Comparison of ENCODE assay signal across 16 cellular contexts in genomic region chr12:83198291-83198690, GRCh38.
"Had no signal": no experiment of that assay in that cellular context is flagged by ENCODE, and none has a peak within 500 bp of the region (broad histone marks: within the 10 kb centered on the region; RNA-seq: fewer than 3 reads in every experiment).

No MANE protein-coding gene starts in this region.

- ATAC-seq: activated T-cell treated with anti-CD3 and anti-CD28 coated beads, Interleukin-2, amount 50 U/mL, for 72 hours; body of pancreas; foreskin keratinocyte; right lobe of liver; stimulated activated memory B cell treated with anti-CD40 and anti-IgM and Interleukin-4, amounts not matched to agents 10 μg/mL and 1 μg/mL and 100 μg/mL, for 72 hours had no signal

- H3K36me3 ChIP-seq: neutrophil, right lobe of liver, transverse colon had no signal

- H3K36me3 Mint-ChIP-seq: activated naive CD4-positive, alpha-beta T cell treated with anti-CD3 and anti-CD28 coated beads, Interleukin-2, amount 10 ng/mL, durations not matched to agents 7 days and 5 days; naive B cell; stimulated activated memory B cell treated with anti-CD40 and anti-IgM and Interleukin-4, amounts not matched to agents 10 μg/mL and 1 μg/mL and 100 μg/mL, for 72 hours had no signal

- H3K27ac Mint-ChIP-seq: activated CD4-positive, alpha-beta memory T cell treated with anti-CD3 and anti-CD28 coated beads, Interleukin-2, amount 10 ng/mL, durations not matched to agents 7 days and 5 days; activated naive CD4-positive, alpha-beta T cell treated with anti-CD3 and anti-CD28 coated beads, Interleukin-2, amount 10 ng/mL, durations not matched to agents 7 days and 5 days; activated T-cell treated with anti-CD3 and anti-CD28 coated beads, Interleukin-2, amount 50 U/mL, for 72 hours; naive B cell; stimulated activated memory B cell treated with anti-CD40 and anti-IgM and Interleukin-4, amounts not matched to agents 10 μg/mL and 1 μg/mL and 100 μg/mL, for 72 hours; T-helper 1 cell treated with Interleukin-12 subunit alpha and Interleukin-12 subunit beta and Interleukin-4 antibody, amounts not matched to agents 30 μg/mL and 1 μg/mL, for 36 hours had no signal

- H3K27ac ChIP-seq: body of pancreas, foreskin keratinocyte, neutrophil, right lobe of liver, skin epidermis, transverse colon had no signal

- DNase-seq: activated CD4-positive, alpha-beta memory T cell treated with anti-CD3 and anti-CD28 coated beads, Interleukin-2, amount 10 ng/mL, durations not matched to agents 7 days and 5 days; activated CD4-positive, alpha-beta T cell treated with anti-CD3 and anti-CD28 coated beads for 48 hours; activated effector memory CD4-positive, alpha-beta T cell treated with anti-CD3 and anti-CD28 coated beads, Interleukin-2, amount 50 U/mL, for 16 hours; activated naive CD4-positive, alpha-beta T cell treated with anti-CD3 and anti-CD28 coated beads, Interleukin-2, amount 10 ng/mL, durations not matched to agents 7 days and 5 days; activated T-cell treated with anti-CD3 and anti-CD28 coated beads, Interleukin-2, amount 50 U/mL, for 72 hours; body of pancreas; effector CD8-positive, alpha-beta T cell; foreskin keratinocyte; naive B cell; right lobe of liver; T1000; transverse colon had no signal

- H3K27me3 ChIP-seq: body of pancreas, foreskin keratinocyte, neutrophil, right lobe of liver, transverse colon had no signal

- H3K4me1 ChIP-seq: body of pancreas, foreskin keratinocyte, right lobe of liver, transverse colon had no signal

- H3K27me3 Mint-ChIP-seq: activated CD4-positive, alpha-beta memory T cell treated with anti-CD3 and anti-CD28 coated beads, Interleukin-2, amount 10 ng/mL, durations not matched to agents 7 days and 5 days; activated naive CD4-positive, alpha-beta T cell treated with anti-CD3 and anti-CD28 coated beads, Interleukin-2, amount 10 ng/mL, durations not matched to agents 7 days and 5 days; naive B cell; stimulated activated memory B cell treated with anti-CD40 and anti-IgM and Interleukin-4, amounts not matched to agents 10 μg/mL and 1 μg/mL and 100 μg/mL, for 72 hours had no signal

- H3K4me1 Mint-ChIP-seq: activated CD4-positive, alpha-beta memory T cell treated with anti-CD3 and anti-CD28 coated beads, Interleukin-2, amount 10 ng/mL, durations not matched to agents 7 days and 5 days; activated naive CD4-positive, alpha-beta T cell treated with anti-CD3 and anti-CD28 coated beads, Interleukin-2, amount 10 ng/mL, durations not matched to agents 7 days and 5 days; naive B cell; stimulated activated memory B cell treated with anti-CD40 and anti-IgM and Interleukin-4, amounts not matched to agents 10 μg/mL and 1 μg/mL and 100 μg/mL, for 72 hours had no signal

- H3K9me3 Mint-ChIP-seq: activated CD4-positive, alpha-beta memory T cell treated with anti-CD3 and anti-CD28 coated beads, Interleukin-2, amount 10 ng/mL, durations not matched to agents 7 days and 5 days; activated naive CD4-positive, alpha-beta T cell treated with anti-CD3 and anti-CD28 coated beads, Interleukin-2, amount 10 ng/mL, durations not matched to agents 7 days and 5 days; T-helper 1 cell treated with Interleukin-12 subunit alpha and Interleukin-12 subunit beta and Interleukin-4 antibody, amounts not matched to agents 30 μg/mL and 1 μg/mL, for 36 hours had no signal

- H3K4me3 Mint-ChIP-seq: activated CD4-positive, alpha-beta memory T cell treated with anti-CD3 and anti-CD28 coated beads, Interleukin-2, amount 10 ng/mL, durations not matched to agents 7 days and 5 days; activated naive CD4-positive, alpha-beta T cell treated with anti-CD3 and anti-CD28 coated beads, Interleukin-2, amount 10 ng/mL, durations not matched to agents 7 days and 5 days; activated T-cell treated with anti-CD3 and anti-CD28 coated beads, Interleukin-2, amount 50 U/mL, for 72 hours; naive B cell; stimulated activated memory B cell treated with anti-CD40 and anti-IgM and Interleukin-4, amounts not matched to agents 10 μg/mL and 1 μg/mL and 100 μg/mL, for 72 hours; T-helper 1 cell treated with Interleukin-12 subunit alpha and Interleukin-12 subunit beta and Interleukin-4 antibody, amounts not matched to agents 30 μg/mL and 1 μg/mL, for 36 hours had no signal

- H3K9me3 ChIP-seq: body of pancreas, neutrophil, right lobe of liver, transverse colon had no signal

- H3K4me3 ChIP-seq: body of pancreas, right lobe of liver, skin epidermis, transverse colon had no signal
